In the genomic region with DNA sequence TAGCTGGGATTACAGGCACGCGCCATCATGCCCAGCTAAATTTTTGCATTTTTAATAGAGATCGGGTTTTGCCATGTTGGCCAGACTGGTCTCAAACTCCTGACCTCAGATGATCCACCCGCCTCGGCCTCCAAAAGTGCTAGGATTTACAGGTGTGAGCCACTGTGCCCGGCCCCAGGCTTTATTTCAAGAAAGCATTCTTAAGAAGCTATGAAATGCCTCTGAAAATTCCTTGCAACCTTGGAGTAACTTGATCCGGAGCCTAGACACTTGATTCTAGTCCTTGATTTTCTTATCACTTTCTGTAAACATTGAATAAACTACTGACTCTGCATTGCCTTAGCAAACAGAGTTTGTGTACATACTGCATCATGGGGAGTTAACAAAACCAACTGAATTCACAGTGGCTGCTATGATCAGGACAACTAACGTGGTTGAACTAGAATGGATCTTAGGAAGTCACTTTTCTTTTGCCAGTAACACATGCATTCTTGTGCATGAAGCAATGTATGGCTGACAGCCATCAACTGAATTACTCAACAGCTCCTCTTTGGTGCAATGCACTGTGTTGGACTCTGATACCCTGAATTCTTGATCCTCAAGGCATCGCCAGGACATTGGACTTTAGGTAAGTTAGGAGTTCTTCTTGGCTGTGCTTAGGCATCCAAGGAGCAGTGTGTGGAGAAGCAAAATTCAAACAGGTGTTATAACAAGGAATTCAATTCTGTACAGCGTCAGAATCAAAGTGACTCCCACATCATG, we compare ENCODE assay signal across 1 cellular context.
TF ChIP-seq lines count a peak whose summit lies in the region.

No MANE protein-coding gene starts in this region.

TF ChIP-seq in HepG2, 621 proteins besides CTCF, POLR2A, EP300 and RAD21 (continued from another document and continues in another):
- TF ChIP-seq, protein P1, sequence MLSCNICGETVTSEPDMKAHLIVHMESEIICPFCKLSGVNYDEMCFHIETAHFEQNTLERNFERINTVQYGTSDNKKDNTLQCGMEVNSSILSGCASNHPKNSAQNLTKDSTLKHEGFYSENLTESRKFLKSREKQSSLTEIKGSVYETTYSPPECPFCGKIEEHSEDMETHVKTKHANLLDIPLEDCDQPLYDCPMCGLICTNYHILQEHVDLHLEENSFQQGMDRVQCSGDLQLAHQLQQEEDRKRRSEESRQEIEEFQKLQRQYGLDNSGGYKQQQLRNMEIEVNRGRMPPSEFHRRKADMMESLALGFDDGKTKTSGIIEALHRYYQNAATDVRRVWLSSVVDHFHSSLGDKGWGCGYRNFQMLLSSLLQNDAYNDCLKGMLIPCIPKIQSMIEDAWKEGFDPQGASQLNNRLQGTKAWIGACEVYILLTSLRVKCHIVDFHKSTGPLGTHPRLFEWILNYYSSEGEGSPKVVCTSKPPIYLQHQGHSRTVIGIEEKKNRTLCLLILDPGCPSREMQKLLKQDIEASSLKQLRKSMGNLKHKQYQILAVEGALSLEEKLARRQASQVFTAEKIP (CRISPR knock-in tag; IDR thresholded peaks at IDR 0.05; ENCODE audit: borderline replicate concordance): no peak
- TF ChIP-seq, protein P2, sequence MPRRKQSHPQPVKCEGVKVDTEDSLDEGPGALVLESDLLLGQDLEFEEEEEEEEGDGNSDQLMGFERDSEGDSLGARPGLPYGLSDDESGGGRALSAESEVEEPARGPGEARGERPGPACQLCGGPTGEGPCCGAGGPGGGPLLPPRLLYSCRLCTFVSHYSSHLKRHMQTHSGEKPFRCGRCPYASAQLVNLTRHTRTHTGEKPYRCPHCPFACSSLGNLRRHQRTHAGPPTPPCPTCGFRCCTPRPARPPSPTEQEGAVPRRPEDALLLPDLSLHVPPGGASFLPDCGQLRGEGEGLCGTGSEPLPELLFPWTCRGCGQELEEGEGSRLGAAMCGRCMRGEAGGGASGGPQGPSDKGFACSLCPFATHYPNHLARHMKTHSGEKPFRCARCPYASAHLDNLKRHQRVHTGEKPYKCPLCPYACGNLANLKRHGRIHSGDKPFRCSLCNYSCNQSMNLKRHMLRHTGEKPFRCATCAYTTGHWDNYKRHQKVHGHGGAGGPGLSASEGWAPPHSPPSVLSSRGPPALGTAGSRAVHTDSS (CRISPR knock-in tag; conservative IDR thresholded peaks at IDR 0.05): no peak
- no peak for TF ChIP-seq ZNF235 (CRISPR knock-in tag; IDR thresholded peaks at IDR 0.05; ENCODE audit: borderline replicate concordance)
- TF ChIP-seq, protein P3, sequence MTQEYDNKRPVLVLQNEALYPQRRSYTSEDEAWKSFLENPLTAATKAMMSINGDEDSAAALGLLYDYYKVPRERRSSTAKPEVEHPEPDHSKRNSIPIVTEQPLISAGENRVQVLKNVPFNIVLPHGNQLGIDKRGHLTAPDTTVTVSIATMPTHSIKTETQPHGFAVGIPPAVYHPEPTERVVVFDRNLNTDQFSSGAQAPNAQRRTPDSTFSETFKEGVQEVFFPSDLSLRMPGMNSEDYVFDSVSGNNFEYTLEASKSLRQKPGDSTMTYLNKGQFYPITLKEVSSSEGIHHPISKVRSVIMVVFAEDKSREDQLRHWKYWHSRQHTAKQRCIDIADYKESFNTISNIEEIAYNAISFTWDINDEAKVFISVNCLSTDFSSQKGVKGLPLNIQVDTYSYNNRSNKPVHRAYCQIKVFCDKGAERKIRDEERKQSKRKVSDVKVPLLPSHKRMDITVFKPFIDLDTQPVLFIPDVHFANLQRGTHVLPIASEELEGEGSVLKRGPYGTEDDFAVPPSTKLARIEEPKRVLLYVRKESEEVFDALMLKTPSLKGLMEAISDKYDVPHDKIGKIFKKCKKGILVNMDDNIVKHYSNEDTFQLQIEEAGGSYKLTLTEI (CRISPR knock-in tag; conservative IDR thresholded peaks at IDR 0.05): no peak
- no peak for TF ChIP-seq SYNCRIP (IDR thresholded peaks at IDR 0.05; ENCODE audit: insufficient read depth, low read depth, low read length)
- TF ChIP-seq FOXK1 (CRISPR knock-in tag; IDR thresholded peaks at IDR 0.05; ENCODE audit: borderline replicate concordance, low read depth): peak; percentile 93; the same call in 1 of the 2 replicates
- peak; percentile 71; the same call in 1 of the 2 replicates for TF ChIP-seq ZNF510 (CRISPR knock-in tag; IDR thresholded peaks at IDR 0.05; ENCODE audit: low read depth)
- 0 out of 2 replicates have a peak, but pooled peaks have one; percentile 73 for TF ChIP-seq FOXC1 (CRISPR knock-in tag; IDR thresholded peaks at IDR 0.05; ENCODE audit: borderline replicate concordance)
- no peak for TF ChIP-seq CBX2 (IDR thresholded peaks at IDR 0.05; ENCODE audit: low read depth, low read length)
- 0 out of 2 replicates have a peak, but pooled peaks have one; percentile 6 for TF ChIP-seq CBX2 (CRISPR knock-in tag; IDR thresholded peaks at IDR 0.05; ENCODE audit: low read depth)
- TF ChIP-seq ZNF256 (CRISPR knock-in tag; conservative IDR thresholded peaks at IDR 0.05): no peak
- no peak for TF ChIP-seq TP53 (CRISPR knock-in tag; conservative IDR thresholded peaks at IDR 0.05)
- peak; percentile 97; the same call in 1 of the 2 replicates for TF ChIP-seq IRF2 (CRISPR knock-in tag; IDR thresholded peaks at IDR 0.05)
- 0 out of 2 replicates have a peak, but pooled peaks have one; percentile 68 for TF ChIP-seq RBAK (CRISPR knock-in tag; IDR thresholded peaks at IDR 0.05)
- TF ChIP-seq TBP (CRISPR knock-in tag; IDR thresholded peaks at IDR 0.05): no peak
- TF ChIP-seq, protein P4, sequence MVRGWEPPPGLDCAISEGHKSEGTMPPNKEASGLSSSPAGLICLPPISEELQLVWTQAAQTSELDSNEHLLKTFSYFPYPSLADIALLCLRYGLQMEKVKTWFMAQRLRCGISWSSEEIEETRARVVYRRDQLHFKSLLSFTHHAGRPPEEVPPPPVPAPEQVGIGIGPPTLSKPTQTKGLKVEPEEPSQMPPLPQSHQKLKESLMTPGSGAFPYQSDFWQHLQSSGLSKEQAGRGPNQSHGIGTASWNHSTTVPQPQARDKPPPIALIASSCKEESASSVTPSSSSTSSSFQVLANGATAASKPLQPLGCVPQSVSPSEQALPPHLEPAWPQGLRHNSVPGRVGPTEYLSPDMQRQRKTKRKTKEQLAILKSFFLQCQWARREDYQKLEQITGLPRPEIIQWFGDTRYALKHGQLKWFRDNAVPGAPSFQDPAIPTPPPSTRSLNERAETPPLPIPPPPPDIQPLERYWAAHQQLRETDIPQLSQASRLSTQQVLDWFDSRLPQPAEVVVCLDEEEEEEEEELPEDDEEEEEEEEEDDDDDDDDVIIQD (CRISPR knock-in tag; IDR thresholded peaks at IDR 0.05; ENCODE audit: low read depth): peak; percentile 98; the same call in 1 of the 2 replicates
- TF ChIP-seq, protein P5, sequence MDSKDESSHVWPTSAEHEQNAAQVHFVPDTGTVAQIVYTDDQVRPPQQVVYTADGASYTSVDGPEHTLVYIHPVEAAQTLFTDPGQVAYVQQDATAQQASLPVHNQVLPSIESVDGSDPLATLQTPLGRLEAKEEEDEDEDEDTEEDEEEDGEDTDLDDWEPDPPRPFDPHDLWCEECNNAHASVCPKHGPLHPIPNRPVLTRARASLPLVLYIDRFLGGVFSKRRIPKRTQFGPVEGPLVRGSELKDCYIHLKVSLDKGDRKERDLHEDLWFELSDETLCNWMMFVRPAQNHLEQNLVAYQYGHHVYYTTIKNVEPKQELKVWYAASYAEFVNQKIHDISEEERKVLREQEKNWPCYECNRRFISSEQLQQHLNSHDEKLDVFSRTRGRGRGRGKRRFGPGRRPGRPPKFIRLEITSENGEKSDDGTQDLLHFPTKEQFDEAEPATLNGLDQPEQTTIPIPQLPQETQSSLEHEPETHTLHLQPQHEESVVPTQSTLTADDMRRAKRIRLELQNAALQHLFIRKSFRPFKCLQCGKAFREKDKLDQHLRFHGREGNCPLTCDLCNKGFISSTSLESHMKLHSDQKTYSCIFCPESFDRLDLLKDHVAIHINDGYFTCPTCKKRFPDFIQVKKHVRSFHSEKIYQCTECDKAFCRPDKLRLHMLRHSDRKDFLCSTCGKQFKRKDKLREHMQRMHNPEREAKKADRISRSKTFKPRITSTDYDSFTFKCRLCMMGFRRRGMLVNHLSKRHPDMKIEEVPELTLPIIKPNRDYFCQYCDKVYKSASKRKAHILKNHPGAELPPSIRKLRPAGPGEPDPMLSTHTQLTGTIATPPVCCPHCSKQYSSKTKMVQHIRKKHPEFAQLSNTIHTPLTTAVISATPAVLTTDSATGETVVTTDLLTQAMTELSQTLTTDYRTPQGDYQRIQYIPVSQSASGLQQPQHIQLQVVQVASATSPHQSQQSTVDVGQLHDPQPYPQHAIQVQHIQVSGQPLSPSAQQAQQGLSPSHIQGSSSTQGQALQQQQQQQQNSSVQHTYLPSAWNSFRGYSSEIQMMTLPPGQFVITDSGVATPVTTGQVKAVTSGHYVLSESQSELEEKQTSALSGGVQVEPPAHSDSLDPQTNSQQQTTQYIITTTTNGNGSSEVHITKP (CRISPR knock-in tag; IDR thresholded peaks at IDR 0.05; ENCODE audit: low read depth): peak; percentile 58
- TF ChIP-seq DNMT1 (CRISPR knock-in tag; IDR thresholded peaks at IDR 0.05): no peak
- TF ChIP-seq, protein P6, sequence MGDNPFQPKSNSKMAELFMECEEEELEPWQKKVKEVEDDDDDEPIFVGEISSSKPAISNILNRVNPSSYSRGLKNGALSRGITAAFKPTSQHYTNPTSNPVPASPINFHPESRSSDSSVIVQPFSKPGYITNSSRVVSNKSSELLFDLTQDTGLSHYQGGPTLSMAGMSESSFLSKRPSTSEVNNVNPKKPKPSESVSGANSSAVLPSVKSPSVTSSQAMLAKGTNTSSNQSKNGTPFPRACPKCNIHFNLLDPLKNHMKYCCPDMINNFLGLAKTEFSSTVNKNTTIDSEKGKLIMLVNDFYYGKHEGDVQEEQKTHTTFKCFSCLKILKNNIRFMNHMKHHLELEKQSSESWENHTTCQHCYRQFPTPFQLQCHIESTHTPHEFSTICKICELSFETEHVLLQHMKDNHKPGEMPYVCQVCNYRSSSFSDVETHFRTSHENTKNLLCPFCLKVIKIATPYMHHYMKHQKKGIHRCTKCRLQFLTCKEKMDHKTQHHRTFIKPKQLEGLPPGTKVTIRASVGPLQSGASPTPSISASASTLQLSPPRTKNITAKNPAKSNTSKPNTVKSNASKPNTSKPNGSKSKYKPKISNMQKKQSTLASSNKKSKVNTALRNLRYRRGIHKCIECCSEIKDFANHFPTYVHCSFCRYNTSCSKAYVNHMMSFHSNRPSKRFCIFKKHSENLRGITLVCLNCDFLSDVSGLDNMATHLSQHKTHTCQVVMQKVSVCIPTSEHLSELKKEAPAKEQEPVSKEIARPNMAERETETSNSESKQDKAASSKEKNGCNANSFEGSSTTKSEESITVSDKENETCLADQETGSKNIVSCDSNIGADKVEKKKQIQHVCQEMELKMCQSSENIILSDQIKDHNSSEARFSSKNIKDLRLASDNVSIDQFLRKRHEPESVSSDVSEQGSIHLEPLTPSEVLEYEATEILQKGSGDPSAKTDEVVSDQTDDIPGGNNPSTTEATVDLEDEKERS (CRISPR knock-in tag; IDR thresholded peaks at IDR 0.05): peak; percentile 93
- peak; percentile 76; the same call in 1 of the 2 replicates for TF ChIP-seq ZNF672 (CRISPR knock-in tag; IDR thresholded peaks at IDR 0.05)
- peak; percentile 88; the same call in 1 of the 2 replicates for TF ChIP-seq ZSCAN30 (CRISPR knock-in tag; IDR thresholded peaks at IDR 0.05)
- no peak for TF ChIP-seq FLYWCH1 (CRISPR knock-in tag; IDR thresholded peaks at IDR 0.05)
- peak; percentile 97 for TF ChIP-seq MEIS1 (CRISPR knock-in tag; IDR thresholded peaks at IDR 0.05; ENCODE audit: borderline replicate concordance)
- TF ChIP-seq MEIS2 (CRISPR knock-in tag; IDR thresholded peaks at IDR 0.05): peak; percentile 98
- TF ChIP-seq MIER3 (CRISPR knock-in tag; IDR thresholded peaks at IDR 0.05; ENCODE audit: borderline replicate concordance): no peak; the same call in none of the 2 replicates
- peak; percentile 99 for TF ChIP-seq MED1 (CRISPR knock-in tag; IDR thresholded peaks at IDR 0.05)
- peak; percentile 82 for TF ChIP-seq FOXP1 (IDR thresholded peaks at IDR 0.05)
- TF ChIP-seq FOXP1 (CRISPR knock-in tag; IDR thresholded peaks at IDR 0.05): peak; percentile 94
- TF ChIP-seq, protein P7, sequence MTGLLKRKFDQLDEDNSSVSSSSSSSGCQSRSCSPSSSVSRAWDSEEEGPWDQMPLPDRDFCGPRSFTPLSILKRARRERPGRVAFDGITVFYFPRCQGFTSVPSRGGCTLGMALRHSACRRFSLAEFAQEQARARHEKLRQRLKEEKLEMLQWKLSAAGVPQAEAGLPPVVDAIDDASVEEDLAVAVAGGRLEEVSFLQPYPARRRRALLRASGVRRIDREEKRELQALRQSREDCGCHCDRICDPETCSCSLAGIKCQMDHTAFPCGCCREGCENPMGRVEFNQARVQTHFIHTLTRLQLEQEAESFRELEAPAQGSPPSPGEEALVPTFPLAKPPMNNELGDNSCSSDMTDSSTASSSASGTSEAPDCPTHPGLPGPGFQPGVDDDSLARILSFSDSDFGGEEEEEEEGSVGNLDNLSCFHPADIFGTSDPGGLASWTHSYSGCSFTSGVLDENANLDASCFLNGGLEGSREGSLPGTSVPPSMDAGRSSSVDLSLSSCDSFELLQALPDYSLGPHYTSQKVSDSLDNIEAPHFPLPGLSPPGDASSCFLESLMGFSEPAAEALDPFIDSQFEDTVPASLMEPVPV (CRISPR knock-in tag; IDR thresholded peaks at IDR 0.05): 0 out of 2 replicates have a peak, but pooled peaks have one; percentile 49
- TF ChIP-seq ZMYM4 (CRISPR knock-in tag; IDR thresholded peaks at IDR 0.05): peak; percentile 97
- TF ChIP-seq, protein P8, sequence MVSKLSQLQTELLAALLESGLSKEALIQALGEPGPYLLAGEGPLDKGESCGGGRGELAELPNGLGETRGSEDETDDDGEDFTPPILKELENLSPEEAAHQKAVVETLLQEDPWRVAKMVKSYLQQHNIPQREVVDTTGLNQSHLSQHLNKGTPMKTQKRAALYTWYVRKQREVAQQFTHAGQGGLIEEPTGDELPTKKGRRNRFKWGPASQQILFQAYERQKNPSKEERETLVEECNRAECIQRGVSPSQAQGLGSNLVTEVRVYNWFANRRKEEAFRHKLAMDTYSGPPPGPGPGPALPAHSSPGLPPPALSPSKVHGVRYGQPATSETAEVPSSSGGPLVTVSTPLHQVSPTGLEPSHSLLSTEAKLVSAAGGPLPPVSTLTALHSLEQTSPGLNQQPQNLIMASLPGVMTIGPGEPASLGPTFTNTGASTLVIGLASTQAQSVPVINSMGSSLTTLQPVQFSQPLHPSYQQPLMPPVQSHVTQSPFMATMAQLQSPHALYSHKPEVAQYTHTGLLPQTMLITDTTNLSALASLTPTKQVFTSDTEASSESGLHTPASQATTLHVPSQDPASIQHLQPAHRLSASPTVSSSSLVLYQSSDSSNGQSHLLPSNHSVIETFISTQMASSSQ (IDR thresholded peaks at IDR 0.05; ENCODE audit: low read depth): peak; percentile 82
- TF ChIP-seq, protein P8 (CRISPR knock-in tag; IDR thresholded peaks at IDR 0.05; ENCODE audit: borderline replicate concordance): peak; percentile 95
- TF ChIP-seq NR2F2 (IDR thresholded peaks at IDR 0.05; ENCODE audit: borderline replicate concordance, low read depth): peak; percentile 66; the same call in 1 of the 2 replicates
